In the genomic region with DNA sequence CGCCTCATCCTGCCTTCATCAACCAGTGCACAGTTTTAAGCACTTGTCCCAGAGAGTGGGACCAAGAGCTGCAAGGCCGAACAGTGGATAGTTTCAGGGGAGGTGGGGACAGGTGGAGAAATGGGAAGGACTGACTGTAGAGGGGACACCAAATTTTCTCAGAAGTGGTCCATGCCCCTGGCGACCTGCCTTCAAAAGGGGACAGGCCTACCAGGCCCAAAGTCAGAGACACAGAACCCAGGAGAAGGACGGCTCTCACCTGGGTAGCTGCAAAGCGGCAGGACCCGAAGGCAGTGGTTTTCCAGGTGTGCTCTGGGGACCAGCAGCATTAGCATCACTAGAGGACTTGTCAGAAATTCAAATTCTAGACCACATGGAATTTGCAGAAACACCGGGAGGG, we compare ENCODE assay signal across 1 cellular context.
TF ChIP-seq lines count a peak whose summit lies in the region.

No MANE protein-coding gene starts in this region.

TF ChIP-seq in H1, 55 proteins besides CTCF, POLR2A, EP300 and RAD21:
- TF ChIP-seq SIN3A (conservative IDR thresholded peaks at IDR 0.05 in 1 of 2, IDR thresholded peaks at IDR 0.05 in 1 of 2; ENCODE audit: low read depth in 1 of 2, low read length in 2 of 2) = 0 out of 4 replicates have a peak, but pooled peaks of 1 of the 2 experiments have one; percentile 13
- no peak for TF ChIP-seq ASH2L (IDR thresholded peaks at IDR 0.05; ENCODE audit: low read length)
